Comparison of ENCODE assay signal across 12 cellular contexts in genomic region chr2:120395686-120396518, GRCh38. TPM values are rescaled to one million over a fixed set of nuclear protein-coding genes. Genes with fewer than 3 reads are reported as not detected.
DNase-seq lines count a peak whose midpoint lies in the region; TF ChIP-seq lines count a peak whose summit lies in the region.
"Had no signal": no experiment of that assay in that cellular context is flagged by ENCODE, and none has a peak within 500 bp of the region (broad histone marks: within the 10 kb centered on the region; RNA-seq: fewer than 3 reads in every experiment).

No MANE protein-coding gene starts in this region.

- peaks cover 41% of the 10 kb centered on the region for H3F3A ChIP-seq in PC-9 (ENCODE audit: insufficient read depth, low read depth)

- H3K27ac ChIP-seq in PC-9, result peak overlapping the region; percentile 96

- peak overlapping the region; percentile 75 for H3K4me2 ChIP-seq in PC-9

- no peak overlapping the region for H3K4me3 Mint-ChIP-seq in activated naive CD8-positive, alpha-beta T cell treated with anti-CD3 and anti-CD28 coated beads for 36 hours

- H3K9me3 Mint-ChIP-seq in activated naive CD8-positive, alpha-beta T cell treated with anti-CD3 and anti-CD28 coated beads for 36 hours, result no peaks in the 10 kb centered on the region

- no TSS peak for BruUV-seq in PC-9 (replicated peaks; lab: Mats Ljungman, UMichigan)

- TF ChIP-seq CTCF in PC-9 (conservative IDR thresholded peaks at IDR 0.05) (no peak), GM13977 (IDR thresholded peaks at IDR 0.05; ENCODE audit: extremely low read depth, insufficient read depth, missing control alignments) (no peak)

- POLR2A ChIA-PET in PC-9 (lab: Charles Lee; ENCODE audit: unreplicated experiment), result interaction anchor here (0.6 to 1.0 kb wide), 2 partner anchors 23 to 679 kb away, joined by 5 to 7 read pairs; no protein-coding TSS in a partner anchor

- intact Hi-C loops in PC-9 (cut with micrococcal nuclease; ENCODE audit: unreplicated experiment), result loop anchor here (5.0 kb wide), 1 partner anchor 126 kb away; no protein-coding TSS in a partner anchor

- no peaks in the 10 kb centered on the region for H3K4me1 Mint-ChIP-seq in activated naive CD8-positive, alpha-beta T cell treated with anti-CD3 and anti-CD28 coated beads for 36 hours

- peaks cover 4% of the 10 kb centered on the region for H3K27me3 Mint-ChIP-seq in activated naive CD8-positive, alpha-beta T cell treated with anti-CD3 and anti-CD28 coated beads for 36 hours

- no peak overlapping the region for H2AFZ ChIP-seq in PC-9

- H3K4me3 ChIP-seq in PC-9, result no peak overlapping the region

- H4K20me1 ChIP-seq in PC-9 (ENCODE audit: insufficient read depth), result no peaks in the 10 kb centered on the region

- no peaks in the 10 kb centered on the region for H3K27me3 ChIP-seq in PC-9 (ENCODE audit: insufficient read depth, low read depth)

- no peaks in the 10 kb centered on the region for H3K79me2 ChIP-seq in PC-9 (ENCODE audit: low read depth)

- no peaks in the 10 kb centered on the region for H3K36me3 ChIP-seq in PC-9 (ENCODE audit: low read depth)

- in situ Hi-C loops in GM13977 (cut with MboI; ENCODE audit: low pct_unique_long_range_greater_than_20kb, low sequenced_read_pairs, unreplicated experiment), result no loop called here

- DNase-seq in DMS 273 (lab: John Stamatoyannopoulos, UW; ENCODE audit: unreplicated experiment) (peak; percentile 87), NCI-H1417 (lab: John Stamatoyannopoulos, UW) (peak; percentile 81 to 95 (median 89)), PC-9 (peak in 1 of 2 experiments; percentile 64), mesenteric fat pad (ENCODE audit: low spot score) (peak; percentile 73), UCSD-AML1 (lab: John Stamatoyannopoulos, UW; ENCODE audit: unreplicated experiment) (no peak), GOT3 (lab: John Stamatoyannopoulos, UW) (no peak), GM13977 (ENCODE audit: low spot score) (no peak)
- no peak for DNase-seq in activated naive CD8-positive, alpha-beta T cell treated with anti-CD3 and anti-CD28 coated beads for 36 hours
- DNase-seq: activated gamma-delta T cell, DND-41, glutamatergic neuron had no signal

- no peaks in the 10 kb centered on the region for H3K9me2 ChIP-seq in PC-9 (ENCODE audit: insufficient read depth)

- peaks cover 54% of the 10 kb centered on the region for H3K4me1 ChIP-seq in PC-9 (replicated peaks; ENCODE audit: insufficient read depth)

- H3K36me3 Mint-ChIP-seq in activated naive CD8-positive, alpha-beta T cell treated with anti-CD3 and anti-CD28 coated beads for 36 hours, result no peaks in the 10 kb centered on the region

- no peak overlapping the region for H3K27ac Mint-ChIP-seq in activated naive CD8-positive, alpha-beta T cell treated with anti-CD3 and anti-CD28 coated beads for 36 hours

- no peaks in the 10 kb centered on the region for H3K9me3 ChIP-seq in PC-9 (ENCODE audit: insufficient read depth, low read depth)

- CTCF ChIA-PET in PC-9 (lab: Charles Lee), result interaction anchor here (0.6 kb wide), 1 partner anchor 46 kb away, joined by 3 read pairs; no protein-coding TSS in a partner anchor

RNA-seq across cellular contexts. Expression of gene INHBB, which starts 50.0 kb away (rescaled TPM):
- total RNA-seq in PC-9 (2021), result 50.0 and 57.5 TPM in 2 replicates
- 54.8 TPM for total RNA-seq in mesenteric fat pad
- not detected for total RNA-seq in activated naive CD8-positive, alpha-beta T cell treated with anti-CD3 and anti-CD28 coated beads for 36 hours
- total RNA-seq: T-helper 2 cell treated with Interferon-gamma antibody and Interleukin-4, amounts not matched to agents 100 ng/mL and 5 ng/mL, for 36 hours had no signal

Comparison
In these comparisons a context has a peak if more than half of its experiments do, and no peak if none do; other contexts are left out.
1. DNase-seq: peak in DMS 273 (single experiment), NCI-H1417 (3 of 3) and mesenteric fat pad (single experiment); none in UCSD-AML1 (single experiment), GOT3 (single experiment), activated naive CD8-positive, alpha-beta T cell treated with anti-CD3 and anti-CD28 coated beads for 36 hours (single experiment) and GM13977 (single experiment).
2. RNA of gene INHBB, which starts 50.0 kb away (total RNA-seq): 50.0 to 57.5 TPM in PC-9 and 54.8 TPM in mesenteric fat pad (single experiment); not detected in activated naive CD8-positive, alpha-beta T cell treated with anti-CD3 and anti-CD28 coated beads for 36 hours; every median in the first group is over 10 times any median in the second.